ENCODE assay signal across 8 cellular contexts in the genomic region with DNA sequence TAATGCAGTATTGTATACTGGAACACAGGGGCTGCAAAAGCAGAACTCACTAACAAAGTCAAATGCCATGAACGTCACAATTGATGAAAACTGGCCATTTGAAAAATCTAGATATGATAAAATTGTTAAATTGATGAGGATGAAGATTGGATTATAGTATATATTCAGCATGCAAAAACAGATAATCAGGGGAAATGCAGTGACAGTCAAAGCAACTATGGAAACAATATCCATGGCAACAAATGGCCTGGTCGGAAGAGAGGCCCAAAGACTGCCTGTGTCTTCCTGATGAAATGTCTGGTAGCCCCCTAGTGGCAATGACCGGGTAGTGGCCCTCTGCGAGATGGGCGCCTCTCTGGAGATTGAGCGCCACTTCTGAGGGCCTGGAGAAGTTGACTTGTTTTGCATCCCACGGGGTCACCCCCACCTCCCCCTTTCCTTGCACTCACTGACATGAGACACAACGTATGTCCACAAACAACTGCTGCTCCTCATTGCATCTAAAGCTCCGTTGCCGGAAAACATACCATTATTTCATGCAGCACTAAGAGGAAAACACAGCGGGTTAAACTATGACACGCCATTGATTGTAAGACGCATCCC. TPM values are rescaled to one million over a fixed set of nuclear protein-coding genes. Genes with fewer than 3 reads are reported as not detected.
DNase-seq lines count a peak whose midpoint lies in the region; ATAC-seq, FAIRE-seq and TF ChIP-seq lines count a peak whose summit lies in the region.

No MANE protein-coding gene starts in this region.

- no peak for TF ChIP-seq POLR2A in HepG2 (IDR thresholded peaks at IDR 0.05; ENCODE audit: insufficient read depth in 1 of 2, low read depth in 2 of 2, low read length in 2 of 2)

- POLR2A ChIA-PET in HepG2 (lab: Yijun Ruan, JAX) = no interaction called here

- H3K4me1 ChIP-seq in colonic mucosa (peaks cover 3% of the 10 kb centered on the region), HepG2 (ENCODE audit: insufficient read depth, low read length) (no peaks in the 10 kb centered on the region)

- ATAC-seq in HepG2 = peak; percentile 96
- no peak for ATAC-seq in HG03159 (IDR thresholded peaks at IDR 0.05; ENCODE audit: unreplicated experiment)

- H3K27ac ChIP-seq in colonic mucosa = no peak overlapping the region
- H3K27ac ChIP-seq in HepG2 (ENCODE audit: extremely low read length, insufficient read depth, low read length) = no peak overlapping the region

- H3K9ac ChIP-seq in colonic mucosa (ENCODE audit: low read depth in 2 of 2, low read length in 2 of 2) (no peak overlapping the region), HepG2 (ENCODE audit: insufficient read depth, low read depth, low read length) (no peak overlapping the region)

- no peak overlapping the region for H3K4me3 ChIP-seq in H7 (ENCODE audit: insufficient read depth, low read depth, low read length)
- no peak overlapping the region for H3K4me3 ChIP-seq in colonic mucosa
- no peak overlapping the region for H3K4me3 ChIP-seq in HepG2 (replicated peaks in 1 of 3; ENCODE audit: insufficient read depth in 1 of 3, low read depth in 2 of 3, low read length in 3 of 3)

- TF ChIP-seq CTCF in colonic mucosa (IDR thresholded peaks at IDR 0.05) (peak; percentile 91), HepG2 (CRISPR knock-in tag; IDR thresholded peaks at IDR 0.05) (peak; percentile 93)

- no peaks in the 10 kb centered on the region for H4K20me1 ChIP-seq in HepG2 (ENCODE audit: insufficient read depth, low read length)

- intact Hi-C loops in colonic mucosa (cut with DNase I) (no loop called here), HepG2 (cut with micrococcal nuclease; ENCODE audit: unreplicated experiment) (loop anchor here (5.0 kb wide), 1 partner anchor 242 kb away; no protein-coding TSS in a partner anchor)

- H3K9me3 ChIP-seq in colonic mucosa (no peaks in the 10 kb centered on the region), HepG2 (ENCODE audit: low read length) (no peaks in the 10 kb centered on the region)

- no peak overlapping the region for H2AFZ ChIP-seq in HepG2 (ENCODE audit: low read length)

- WGBS in HepG2 (ENCODE audit: low lambda C conversion rate) = 34% methylated on average over 13 of the region's 13 CpGs

- peak; percentile 53 for TF ChIP-seq RAD21 in HepG2 (CRISPR knock-in tag; IDR thresholded peaks at IDR 0.05)

- CTCF ChIA-PET in HepG2 (lab: Yijun Ruan, JAX; ENCODE audit: low intra/inter-chr PET ratio, low total read pairs) = interaction anchor here (1.1 to 1.3 kb wide), 3 partner anchors 10 to 154 kb away, joined by 6 to 9 read pairs (median 7); partner anchors contain the start of gene VARS2

- no peak for TF ChIP-seq EP300 in HepG2 (IDR thresholded peaks at IDR 0.05; ENCODE audit: low read depth in 2 of 2, low read length in 2 of 2)
- no peak for TF ChIP-seq EP300 in HepG2 (CRISPR knock-in tag; IDR thresholded peaks at IDR 0.05; ENCODE audit: borderline replicate concordance)

- H3K4me2 ChIP-seq in HepG2 (ENCODE audit: low read depth, low read length) = no peak overlapping the region

- H3K36me3 ChIP-seq in H7 (replicated peaks; ENCODE audit: control insufficient read depth, insufficient read depth, low read length) (no peaks in the 10 kb centered on the region), colonic mucosa (no peaks in the 10 kb centered on the region), HepG2 (replicated peaks in 1 of 2; ENCODE audit: control insufficient read depth in 1 of 2, insufficient read depth in 2 of 2, low read length in 2 of 2) (no peaks in the 10 kb centered on the region)

- in situ Hi-C loops in HepG2 (cut with HindIII; ENCODE audit: extremely low pct_ligation_motif_present, low pct_unique_long_range_greater_than_20kb) = no loop called here

- DNase-seq in C1 segment of cervical spinal cord (lab: John Stamatoyannopoulos, UW) (peak in 13 of 14 donors; percentile 17 to 85 (median 70)), H7 (peak; percentile 86), NCI-H510A treated with DMSO at 0.1 percent for 48 hours (lab: John Stamatoyannopoulos, UW) (peak; percentile 76), colonic mucosa (peak; percentile 84), HepG2 (ENCODE audit: low spot score) (peak; percentile 73)
- peak; percentile 81 for DNase-seq in activated CD4-positive, alpha-beta T cell treated with anti-CD3 and anti-CD28 coated beads for 48 hours
- peak; percentile 35 to 60 (median 43) for DNase-seq in stimulated activated CD4-positive, alpha-beta T cell treated with anti-CD3 and anti-CD28 coated beads, TNF-alpha, amount 100 ng/mL, for 4 hours (ENCODE audit: low read depth in 3 of 3)

- FAIRE-seq in HepG2 (lab: Jason Lieb, UNC) = peak; percentile 99

- no peaks in the 10 kb centered on the region for H3K27me3 ChIP-seq in H7 (ENCODE audit: control insufficient read depth, insufficient read depth, low read length)
- H3K27me3 ChIP-seq in colonic mucosa = no peaks in the 10 kb centered on the region
- peaks cover 0 to 7% of the 10 kb centered on the region in 2 experiments; a peak in 3 of 5 replicates for H3K27me3 ChIP-seq in HepG2 (ENCODE audit: control insufficient read depth in 1 of 2, insufficient read depth in 2 of 2, low read length in 2 of 2)

- no peaks in the 10 kb centered on the region for H3K79me2 ChIP-seq in HepG2 (ENCODE audit: insufficient read depth, low read length)

- BruUV-seq in HepG2 (replicated peaks; lab: Mats Ljungman, UMichigan) = no TSS peak

RNA-seq across cellular contexts. Expression of gene C6orf15, which starts 43.5 kb away (rescaled TPM):
- not detected in 2 replicates for total RNA-seq in H7 (2014; rRNA removed; shearing (Covaris generic))
- total RNA-seq in colonic mucosa (not detected), HepG2 (2016; rRNA removed; fragmentation: Illumina TruSeq; extraction: Trizol) (not detected in 2 replicates)
- not detected in 2 replicates for total RNA-seq in HepG2 (2016; cell fraction: cytosol; rRNA removed; fragmentation: Illumina TruSeq; extraction: Trizol; ENCODE audit: low read depth)
- not detected in 2 replicates for total RNA-seq in HepG2 (2016; cell fraction: insoluble cytoplasmic fraction; rRNA removed; fragmentation: Illumina TruSeq; extraction: Trizol)
- total RNA-seq in HepG2 (2016; cell fraction: membrane; rRNA removed; fragmentation: Illumina TruSeq; extraction: Trizol) = not detected in 2 replicates
- total RNA-seq in HepG2 (2016; cell fraction: nucleus; rRNA removed; fragmentation: Illumina TruSeq; extraction: Trizol) = not detected in 2 replicates
- not detected in 2 replicates for polyA plus RNA-seq in HepG2 (2011; rRNA removed)
- polyA plus RNA-seq in HepG2 (2011; cell fraction: cytosol; rRNA removed) = not detected in 2 replicates
- not detected in 2 replicates for polyA plus RNA-seq in HepG2 (2011; cell fraction: nucleus; rRNA removed)
- not detected in 2 replicates for polyA plus RNA-seq in HepG2 (2012)
- not detected in 2 replicates for polyA plus RNA-seq in HepG2 (2016; cell fraction: cytosol; fragmentation: Illumina TruSeq; extraction: Trizol; ENCODE audit: low read depth)
- polyA plus RNA-seq in HepG2 (2016; cell fraction: insoluble cytoplasmic fraction; fragmentation: Illumina TruSeq; extraction: Trizol; ENCODE audit: low read depth) = not detected in 2 replicates
- polyA plus RNA-seq in HepG2 (2016; cell fraction: membrane; fragmentation: Illumina TruSeq; extraction: Trizol; ENCODE audit: low read depth) = not detected in 2 replicates
- polyA plus RNA-seq in HepG2 (2016; cell fraction: nucleus; fragmentation: Illumina TruSeq; extraction: Trizol; ENCODE audit: insufficient read depth, low read depth) = not detected in 2 replicates
- polyA minus RNA-seq in HepG2 (2011; rRNA and poly(A)+ RNA removed; ENCODE audit: low replicate concordance) = not detected in 2 replicates
- not detected in 2 replicates for polyA minus RNA-seq in HepG2 (2011; cell fraction: cytosol; rRNA and poly(A)+ RNA removed)
- polyA minus RNA-seq in HepG2 (2011; cell fraction: nucleus; rRNA and poly(A)+ RNA removed) = not detected in 2 replicates

RNA-seq across cellular contexts. Expression of gene PSORS1C1, which starts 45.8 kb away (rescaled TPM):
- 0.10 TPM in 1 of 2 replicates, not detected in the other for total RNA-seq in H7 (2014; rRNA removed; shearing (Covaris generic))
- 1 to 10 TPM; 2.2 to 5.6 TPM for total RNA-seq in colonic mucosa
- 0.02 TPM in 1 of 2 replicates, not detected in the other for total RNA-seq in HepG2 (2016; rRNA removed; fragmentation: Illumina TruSeq; extraction: Trizol)
- total RNA-seq in HepG2 (2016; cell fraction: cytosol; rRNA removed; fragmentation: Illumina TruSeq; extraction: Trizol; ENCODE audit: low read depth) = not detected in 2 replicates
- not detected in 2 replicates for total RNA-seq in HepG2 (2016; cell fraction: insoluble cytoplasmic fraction; rRNA removed; fragmentation: Illumina TruSeq; extraction: Trizol)
- total RNA-seq in HepG2 (2016; cell fraction: membrane; rRNA removed; fragmentation: Illumina TruSeq; extraction: Trizol) = not detected in 2 replicates
- total RNA-seq in HepG2 (2016; cell fraction: nucleus; rRNA removed; fragmentation: Illumina TruSeq; extraction: Trizol) = not detected in 2 replicates
- polyA plus RNA-seq in HepG2 (2011; rRNA removed) = 0.01 and 0.24 TPM in 2 replicates
- not detected in 2 replicates for polyA plus RNA-seq in HepG2 (2011; cell fraction: cytosol; rRNA removed)
- 0.12 and 0.23 TPM in 2 replicates for polyA plus RNA-seq in HepG2 (2011; cell fraction: nucleus; rRNA removed)
- not detected in 2 replicates for polyA plus RNA-seq in HepG2 (2012)
- not detected in 2 replicates for polyA plus RNA-seq in HepG2 (2016; cell fraction: cytosol; fragmentation: Illumina TruSeq; extraction: Trizol; ENCODE audit: low read depth)
- not detected in 2 replicates for polyA plus RNA-seq in HepG2 (2016; cell fraction: insoluble cytoplasmic fraction; fragmentation: Illumina TruSeq; extraction: Trizol; ENCODE audit: low read depth)
- not detected in 2 replicates for polyA plus RNA-seq in HepG2 (2016; cell fraction: membrane; fragmentation: Illumina TruSeq; extraction: Trizol; ENCODE audit: low read depth)
- polyA plus RNA-seq in HepG2 (2016; cell fraction: nucleus; fragmentation: Illumina TruSeq; extraction: Trizol; ENCODE audit: insufficient read depth, low read depth) = not detected in 2 replicates
- 13.6 TPM in 1 of 2 replicates, not detected in the other for polyA minus RNA-seq in HepG2 (2011; rRNA and poly(A)+ RNA removed; ENCODE audit: low replicate concordance)
- polyA minus RNA-seq in HepG2 (2011; cell fraction: cytosol; rRNA and poly(A)+ RNA removed) = not detected in 2 replicates
- polyA minus RNA-seq in HepG2 (2011; cell fraction: nucleus; rRNA and poly(A)+ RNA removed) = 0.13 and 0.25 TPM in 2 replicates

RNA-seq across cellular contexts. Expression of gene CDSN, which starts 51.4 kb away (rescaled TPM):
- not detected in 2 replicates for total RNA-seq in H7 (2014; rRNA removed; shearing (Covaris generic))
- total RNA-seq in colonic mucosa = not detected
- total RNA-seq in HepG2 (2016; rRNA removed; fragmentation: Illumina TruSeq; extraction: Trizol) = not detected in 2 replicates
- not detected in 2 replicates for total RNA-seq in HepG2 (2016; cell fraction: cytosol; rRNA removed; fragmentation: Illumina TruSeq; extraction: Trizol; ENCODE audit: low read depth)
- total RNA-seq in HepG2 (2016; cell fraction: insoluble cytoplasmic fraction; rRNA removed; fragmentation: Illumina TruSeq; extraction: Trizol) = not detected in 2 replicates
- not detected in 2 replicates for total RNA-seq in HepG2 (2016; cell fraction: membrane; rRNA removed; fragmentation: Illumina TruSeq; extraction: Trizol)
- total RNA-seq in HepG2 (2016; cell fraction: nucleus; rRNA removed; fragmentation: Illumina TruSeq; extraction: Trizol) = not detected in 2 replicates
- not detected in 2 replicates for polyA plus RNA-seq in HepG2 (2011; rRNA removed)
- polyA plus RNA-seq in HepG2 (2011; cell fraction: cytosol; rRNA removed) = not detected in 2 replicates
- not detected in 2 replicates for polyA plus RNA-seq in HepG2 (2011; cell fraction: nucleus; rRNA removed)
- not detected in 2 replicates for polyA plus RNA-seq in HepG2 (2012)
- not detected in 2 replicates for polyA plus RNA-seq in HepG2 (2016; cell fraction: cytosol; fragmentation: Illumina TruSeq; extraction: Trizol; ENCODE audit: low read depth)
- polyA plus RNA-seq in HepG2 (2016; cell fraction: insoluble cytoplasmic fraction; fragmentation: Illumina TruSeq; extraction: Trizol; ENCODE audit: low read depth) = not detected in 2 replicates
- polyA plus RNA-seq in HepG2 (2016; cell fraction: membrane; fragmentation: Illumina TruSeq; extraction: Trizol; ENCODE audit: low read depth) = not detected in 2 replicates
- polyA plus RNA-seq in HepG2 (2016; cell fraction: nucleus; fragmentation: Illumina TruSeq; extraction: Trizol; ENCODE audit: insufficient read depth, low read depth) = not detected in 2 replicates
- 0.07 TPM in 1 of 2 replicates, not detected in the other for polyA minus RNA-seq in HepG2 (2011; rRNA and poly(A)+ RNA removed; ENCODE audit: low replicate concordance)
- polyA minus RNA-seq in HepG2 (2011; cell fraction: cytosol; rRNA and poly(A)+ RNA removed) = not detected in 2 replicates
- polyA minus RNA-seq in HepG2 (2011; cell fraction: nucleus; rRNA and poly(A)+ RNA removed) = not detected in 2 replicates

RNA-seq across cellular contexts. Expression of gene MUC22, which starts 58.6 kb away (rescaled TPM):
- not detected in 2 replicates for total RNA-seq in H7 (2014; rRNA removed; shearing (Covaris generic))
- total RNA-seq in colonic mucosa (not detected), HepG2 (2016; rRNA removed; fragmentation: Illumina TruSeq; extraction: Trizol) (not detected in 2 replicates)
- total RNA-seq in HepG2 (2016; cell fraction: cytosol; rRNA removed; fragmentation: Illumina TruSeq; extraction: Trizol; ENCODE audit: low read depth) = not detected in 2 replicates
- not detected in 2 replicates for total RNA-seq in HepG2 (2016; cell fraction: insoluble cytoplasmic fraction; rRNA removed; fragmentation: Illumina TruSeq; extraction: Trizol)
- not detected in 2 replicates for total RNA-seq in HepG2 (2016; cell fraction: membrane; rRNA removed; fragmentation: Illumina TruSeq; extraction: Trizol)
- not detected in 2 replicates for total RNA-seq in HepG2 (2016; cell fraction: nucleus; rRNA removed; fragmentation: Illumina TruSeq; extraction: Trizol)
- polyA plus RNA-seq in HepG2 (2011; rRNA removed) = not detected in 2 replicates
- polyA plus RNA-seq in HepG2 (2011; cell fraction: cytosol; rRNA removed) = not detected in 2 replicates
- not detected in 2 replicates for polyA plus RNA-seq in HepG2 (2011; cell fraction: nucleus; rRNA removed)
- not detected in 2 replicates for polyA plus RNA-seq in HepG2 (2012)
- not detected in 2 replicates for polyA plus RNA-seq in HepG2 (2016; cell fraction: cytosol; fragmentation: Illumina TruSeq; extraction: Trizol; ENCODE audit: low read depth)
- not detected in 2 replicates for polyA plus RNA-seq in HepG2 (2016; cell fraction: insoluble cytoplasmic fraction; fragmentation: Illumina TruSeq; extraction: Trizol; ENCODE audit: low read depth)
- not detected in 2 replicates for polyA plus RNA-seq in HepG2 (2016; cell fraction: membrane; fragmentation: Illumina TruSeq; extraction: Trizol; ENCODE audit: low read depth)
- polyA plus RNA-seq in HepG2 (2016; cell fraction: nucleus; fragmentation: Illumina TruSeq; extraction: Trizol; ENCODE audit: insufficient read depth, low read depth) = not detected in 2 replicates
- polyA minus RNA-seq in HepG2 (2011; rRNA and poly(A)+ RNA removed; ENCODE audit: low replicate concordance) = 0.05 TPM in 1 of 2 replicates, not detected in the other
- not detected in 2 replicates for polyA minus RNA-seq in HepG2 (2011; cell fraction: cytosol; rRNA and poly(A)+ RNA removed)
- not detected in 2 replicates for polyA minus RNA-seq in HepG2 (2011; cell fraction: nucleus; rRNA and poly(A)+ RNA removed)
